In the genomic region with DNA sequence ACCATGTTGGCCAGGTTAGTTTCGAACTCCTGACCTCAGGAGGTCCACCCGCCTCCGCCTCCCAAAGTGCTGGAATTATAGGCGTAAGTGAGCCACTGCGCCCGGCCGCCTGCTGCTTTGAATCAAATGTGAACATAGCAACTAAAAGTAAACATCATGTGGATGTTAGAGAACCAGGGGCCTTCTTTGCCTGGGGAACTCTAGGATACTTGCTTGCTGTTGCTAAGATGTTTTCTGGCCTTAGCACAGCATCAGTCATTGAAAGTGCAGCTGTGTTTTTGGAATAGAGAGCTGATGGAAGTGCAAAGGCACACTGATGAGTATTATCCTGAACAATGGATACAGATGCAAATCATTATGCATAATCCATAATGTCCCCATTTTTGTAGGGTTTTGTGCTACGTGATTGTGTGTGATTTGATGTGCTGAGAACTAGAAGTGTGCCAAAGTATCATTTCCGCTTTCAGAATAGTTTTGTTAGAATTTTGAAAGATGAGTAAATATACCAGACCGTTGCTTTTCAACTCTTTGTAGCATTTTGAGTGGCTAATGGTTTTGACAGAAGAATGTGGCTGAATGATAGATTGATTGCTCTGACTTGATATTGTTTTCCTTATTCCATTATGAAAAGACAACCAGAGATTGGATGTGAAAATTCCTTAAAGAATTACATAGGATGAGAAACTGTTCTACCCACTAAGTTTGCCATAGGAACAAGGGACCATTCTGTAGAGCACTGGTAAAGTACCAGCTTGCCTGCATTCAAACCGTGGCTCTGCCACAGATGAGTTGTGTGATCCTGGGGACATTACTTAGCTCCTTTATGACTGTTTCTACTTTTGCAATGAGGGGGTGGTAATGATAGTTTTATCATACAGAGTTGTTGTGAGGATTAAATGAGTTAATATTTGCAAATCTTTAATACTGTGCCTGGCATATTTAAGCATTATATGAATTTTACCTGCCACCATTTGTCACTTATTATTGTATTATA, we compare ENCODE assay signal across 19 cellular contexts.
DNase-seq lines count a peak whose midpoint lies in the region; ATAC-seq and TF ChIP-seq lines count a peak whose summit lies in the region.
"Had no signal": no experiment of that assay in that cellular context is flagged by ENCODE, and none has a peak within 500 bp of the region (broad histone marks: within the 10 kb centered on the region; RNA-seq: fewer than 3 reads in every experiment).

No MANE protein-coding gene starts in this region.

- no peak overlapping the region for H3K27ac Mint-ChIP-seq in stimulated activated memory B cell treated with anti-CD40 and anti-IgM and Interleukin-4, amounts not matched to agents 10 μg/mL and 1 μg/mL and 100 μg/mL, for 72 hours
- H3K27ac Mint-ChIP-seq: activated CD4-positive, alpha-beta T cell treated with anti-CD3 and anti-CD28 coated beads for 36 hours; activated CD8-positive, alpha-beta memory T cell treated with anti-CD3 and anti-CD28 coated beads, Interleukin-2, amount 10 ng/mL, durations not matched to agents 7 days and 5 days; activated naive CD4-positive, alpha-beta T cell treated with anti-CD3 and anti-CD28 coated beads, Interleukin-2, amount 50 U/mL, for 72 hours; activated T-helper 1 cell treated with anti-CD3 and anti-CD28 coated beads, Interleukin-12 subunit alpha, Interleukin-12 subunit beta, Interleukin-2, Interleukin-4 antibody, amounts not matched to agents 30 ng/mL and 10 ng/mL and 1 ng/mL, durations not matched to agents 14 hours and 24 hours and 36 hours; effector memory CD8-positive, alpha-beta T cell had no signal

- H4K20me1 ChIP-seq in hepatocyte (ENCODE audit: insufficient read depth, poor library complexity, severe bottlenecking) = no peaks in the 10 kb centered on the region

- H3K27ac ChIP-seq in cingulate gyrus (ENCODE audit: low read depth, low read length) (peak overlapping the region; percentile 35), hepatocyte (no peak overlapping the region)
- H3K27ac ChIP-seq: testis had no signal

- WGBS in hepatocyte (ENCODE audit: low lambda C conversion rate, missing lambda C conversion rate) = 77% methylated on average over 11 of the region's 11 CpGs

- H3K4me3 Mint-ChIP-seq in stimulated activated memory B cell treated with anti-CD40 and anti-IgM and Interleukin-4, amounts not matched to agents 10 μg/mL and 1 μg/mL and 100 μg/mL, for 72 hours = no peak overlapping the region
- H3K4me3 Mint-ChIP-seq: activated CD4-positive, alpha-beta T cell treated with anti-CD3 and anti-CD28 coated beads for 36 hours; activated CD8-positive, alpha-beta memory T cell treated with anti-CD3 and anti-CD28 coated beads, Interleukin-2, amount 10 ng/mL, durations not matched to agents 7 days and 5 days; activated T-helper 1 cell treated with anti-CD3 and anti-CD28 coated beads, Interleukin-12 subunit alpha, Interleukin-12 subunit beta, Interleukin-2, Interleukin-4 antibody, amounts not matched to agents 30 ng/mL and 10 ng/mL and 1 ng/mL, durations not matched to agents 14 hours and 24 hours and 36 hours; effector memory CD8-positive, alpha-beta T cell had no signal

- TF ChIP-seq CTCF in AG10803 (conservative IDR thresholded peaks at IDR 0.05; ENCODE audit: low read length) (no peak), hepatocyte (IDR thresholded peaks at IDR 0.05; ENCODE audit: poor library complexity) (no peak), GM13977 (IDR thresholded peaks at IDR 0.05; ENCODE audit: extremely low read depth, insufficient read depth, missing control alignments) (no peak)

- ATAC-seq in HG03439 (IDR thresholded peaks at IDR 0.05; ENCODE audit: unreplicated experiment) = peak; percentile 60
- ATAC-seq in stimulated activated memory B cell treated with anti-CD40 and anti-IgM and Interleukin-4, amounts not matched to agents 10 μg/mL and 1 μg/mL and 100 μg/mL, for 72 hours = no peak
- ATAC-seq: activated CD4-positive, alpha-beta T cell treated with anti-CD3 and anti-CD28 coated beads for 36 hours; activated CD8-positive, alpha-beta memory T cell treated with anti-CD3 and anti-CD28 coated beads, Interleukin-2, amount 10 ng/mL, durations not matched to agents 7 days and 5 days; activated naive CD4-positive, alpha-beta T cell treated with anti-CD3 and anti-CD28 coated beads, Interleukin-2, amount 50 U/mL, for 72 hours; effector memory CD8-positive, alpha-beta T cell had no signal

- no peaks in the 10 kb centered on the region for H3K27me3 Mint-ChIP-seq in stimulated activated memory B cell treated with anti-CD40 and anti-IgM and Interleukin-4, amounts not matched to agents 10 μg/mL and 1 μg/mL and 100 μg/mL, for 72 hours
- H3K27me3 Mint-ChIP-seq: activated CD4-positive, alpha-beta T cell treated with anti-CD3 and anti-CD28 coated beads for 36 hours; effector memory CD8-positive, alpha-beta T cell had no signal

- DNase-seq in AG10803 (ENCODE audit: low read depth) = peak; percentile 25
- peak; percentile 25 for DNase-seq in midbrain (lab: John Stamatoyannopoulos, UW)
- no peak for DNase-seq in hepatocyte (ENCODE audit: low spot score)
- DNase-seq in activated CD4-positive, alpha-beta T cell treated with anti-CD3 and anti-CD28 coated beads for 1 hour = no peak
- DNase-seq in GM13977 (ENCODE audit: low spot score) = no peak
- DNase-seq: activated CD4-positive, alpha-beta T cell treated with anti-CD3 and anti-CD28 coated beads for 36 hours; activated CD8-positive, alpha-beta memory T cell treated with anti-CD3 and anti-CD28 coated beads, Interleukin-2, amount 10 ng/mL, durations not matched to agents 7 days and 5 days; cerebellar nuclear complex; effector memory CD8-positive, alpha-beta T cell; NCI-H1105; NCI-H526 treated with DMSO at 0.1 percent for 48 hours; SIG-M5; T-helper 1 cell; testis had no signal

- no peak overlapping the region for H3K4me2 ChIP-seq in hepatocyte

- H3K4me1 Mint-ChIP-seq in stimulated activated memory B cell treated with anti-CD40 and anti-IgM and Interleukin-4, amounts not matched to agents 10 μg/mL and 1 μg/mL and 100 μg/mL, for 72 hours = peaks cover 8% of the 10 kb centered on the region
- H3K4me1 Mint-ChIP-seq: activated CD4-positive, alpha-beta T cell treated with anti-CD3 and anti-CD28 coated beads for 36 hours; activated CD8-positive, alpha-beta memory T cell treated with anti-CD3 and anti-CD28 coated beads, Interleukin-2, amount 10 ng/mL, durations not matched to agents 7 days and 5 days had no signal

- no peak overlapping the region for H3K4me3 ChIP-seq in AG10803 (ENCODE audit: low read length)
- no peak overlapping the region for H3K4me3 ChIP-seq in hepatocyte
- H3K4me3 ChIP-seq: testis had no signal

- H3K27me3 ChIP-seq in hepatocyte = no peaks in the 10 kb centered on the region
- H3K27me3 ChIP-seq: testis had no signal

- H3K36me3 ChIP-seq in hepatocyte (replicated peaks; ENCODE audit: insufficient read depth, low read depth) = no peaks in the 10 kb centered on the region

- H2AFZ ChIP-seq in hepatocyte = no peak overlapping the region

- H3K9me3 Mint-ChIP-seq in stimulated activated memory B cell treated with anti-CD40 and anti-IgM and Interleukin-4, amounts not matched to agents 10 μg/mL and 1 μg/mL and 100 μg/mL, for 72 hours = no peaks in the 10 kb centered on the region
- H3K9me3 Mint-ChIP-seq: activated naive CD4-positive, alpha-beta T cell treated with anti-CD3 and anti-CD28 coated beads, Interleukin-2, amount 50 U/mL, for 72 hours; activated T-helper 1 cell treated with anti-CD3 and anti-CD28 coated beads, Interleukin-12 subunit alpha, Interleukin-12 subunit beta, Interleukin-2, Interleukin-4 antibody, amounts not matched to agents 30 ng/mL and 10 ng/mL and 1 ng/mL, durations not matched to agents 14 hours and 24 hours and 36 hours; effector memory CD8-positive, alpha-beta T cell had no signal

- no peaks in the 10 kb centered on the region for H3K79me2 ChIP-seq in hepatocyte

- H3K4me1 ChIP-seq in hepatocyte (ENCODE audit: insufficient read depth) = peaks cover 3% of the 10 kb centered on the region
- H3K4me1 ChIP-seq: testis had no signal

- no peaks in the 10 kb centered on the region for H3K9me2 ChIP-seq in hepatocyte (replicated peaks; ENCODE audit: insufficient read depth)

- in situ Hi-C loops in GM13977 (cut with MboI; ENCODE audit: low pct_unique_long_range_greater_than_20kb, low sequenced_read_pairs, unreplicated experiment) = no loop called here

- H3K36me3 Mint-ChIP-seq in stimulated activated memory B cell treated with anti-CD40 and anti-IgM and Interleukin-4, amounts not matched to agents 10 μg/mL and 1 μg/mL and 100 μg/mL, for 72 hours = no peaks in the 10 kb centered on the region
- H3K36me3 Mint-ChIP-seq: activated CD8-positive, alpha-beta memory T cell treated with anti-CD3 and anti-CD28 coated beads, Interleukin-2, amount 10 ng/mL, durations not matched to agents 7 days and 5 days; activated naive CD4-positive, alpha-beta T cell treated with anti-CD3 and anti-CD28 coated beads, Interleukin-2, amount 50 U/mL, for 72 hours had no signal

- no peaks in the 10 kb centered on the region for H3K9me3 ChIP-seq in hepatocyte (ENCODE audit: low read depth)
- H3K9me3 ChIP-seq: testis had no signal

Comparison
In these comparisons a context has a peak if more than half of its experiments do, and no peak if none do; other contexts are left out.
1. DNase-seq: peak in AG10803 (single experiment) and midbrain (single experiment); none in hepatocyte (single experiment), activated CD4-positive, alpha-beta T cell treated with anti-CD3 and anti-CD28 coated beads for 1 hour (single experiment) and GM13977 (single experiment).